ENCODE assay signal across 10 cellular contexts in genomic region chr9:89314955-89315354, GRCh38. TPM values are rescaled to one million over a fixed set of nuclear protein-coding genes. Genes with fewer than 3 reads are reported as not detected.
DNase-seq lines count a peak whose midpoint lies in the region; ATAC-seq, FAIRE-seq and TF ChIP-seq lines count a peak whose summit lies in the region.
"Had no signal": no experiment of that assay in that cellular context is flagged by ENCODE, and none has a peak within 500 bp of the region (broad histone marks: within the 10 kb centered on the region; RNA-seq: fewer than 3 reads in every experiment).

No MANE protein-coding gene starts in this region.

- H4K20me1 ChIP-seq in Loucy (ENCODE audit: insufficient read depth, low read length, poor library complexity, severe bottlenecking) = peaks cover 75% of the 10 kb centered on the region
- peaks cover 4% of the 10 kb centered on the region; the same call in 1 of the 2 replicates for H4K20me1 ChIP-seq in GM12878 (ENCODE audit: control insufficient read depth, insufficient read depth)
- H4K20me1 ChIP-seq in neural progenitor cell (ENCODE audit: low read depth) = peaks cover 58% of the 10 kb centered on the region

- H3K27me3 Mint-ChIP-seq in T-helper 2 cell treated with Interferon-gamma antibody and Interleukin-4, amounts not matched to agents 5 μg/mL and 100 μg/mL, for 36 hours (ENCODE audit: low read depth) = peaks cover 3% of the 10 kb centered on the region
- H3K27me3 Mint-ChIP-seq in neural progenitor cell (ENCODE audit: insufficient read depth, low read depth) = peaks cover 10% of the 10 kb centered on the region

- no peak for TF ChIP-seq RAD21 in GM12878 (IDR thresholded peaks at IDR 0.05; ENCODE audit: insufficient read depth, low read depth, low read length)

- H3K9me3 Mint-ChIP-seq in T-helper 2 cell treated with Interferon-gamma antibody and Interleukin-4, amounts not matched to agents 5 μg/mL and 100 μg/mL, for 36 hours = no peaks in the 10 kb centered on the region
- H3K9me3 Mint-ChIP-seq in neural progenitor cell = no peaks in the 10 kb centered on the region

- no peak for TF ChIP-seq EP300 in GM12878 (IDR thresholded peaks at IDR 0.05; ENCODE audit: borderline replicate concordance in 1 of 2, control insufficient read depth in 1 of 2, low read depth in 2 of 2, low read length in 2 of 2)

- H3K9ac ChIP-seq in Loucy (ENCODE audit: low read depth, low read length, poor library complexity, severe bottlenecking) = peak overlapping the region; percentile 95
- H3K9ac ChIP-seq in GM12878 (ENCODE audit: control insufficient read depth, insufficient read depth, low read length) = peak overlapping the region; percentile 98
- H3K9ac ChIP-seq in neural progenitor cell = peak overlapping the region; percentile 92

- H3K4me3 Mint-ChIP-seq in T-helper 2 cell treated with Interferon-gamma antibody and Interleukin-4, amounts not matched to agents 5 μg/mL and 100 μg/mL, for 36 hours = peak overlapping the region; percentile 96
- peak overlapping the region; percentile 59 for H3K4me3 Mint-ChIP-seq in neural progenitor cell

- SMC1A ChIA-PET in GM12878 (lab: Charles Lee; ENCODE audit: uncharacterized antibody, unreplicated experiment) = interaction anchor here (1.8 kb wide), 1 partner anchor 8 kb away, joined by 8 read pairs; no protein-coding TSS in a partner anchor

- H3K36me3 ChIP-seq in Loucy (ENCODE audit: insufficient read depth, low read length) (peaks cover 56% of the 10 kb centered on the region), GM12878 (ENCODE audit: control insufficient read depth in 2 of 2, insufficient read depth in 2 of 2, low read length in 1 of 2) (peaks cover 2 to 9% of the 10 kb centered on the region in 2 experiments; a peak in 3 of 4 replicates), neural progenitor cell (peaks cover 25% of the 10 kb centered on the region)

- H3K27ac ChIP-seq in GM12878 (ENCODE audit: control insufficient read depth, insufficient read depth) (peak overlapping the region; percentile 9; the same call in 1 of the 2 replicates), neural progenitor cell (peak overlapping the region; percentile 59)

- H2AFZ ChIP-seq in Loucy (ENCODE audit: low read length) (no peak overlapping the region), GM12878 (ENCODE audit: control insufficient read depth, low read depth, low read length) (no peak overlapping the region), neural progenitor cell (replicated peaks) (no peak overlapping the region)

- CTCF ChIA-PET in GM12878 (lab: Yijun Ruan, JAX) = interaction anchor here (1.9 kb wide), 2 partner anchors 24 to 234 kb away, joined by 6 to 7 read pairs; no protein-coding TSS in a partner anchor

- WGBS in GM12878 (ENCODE audit: insufficient coverage, insufficient replicate concordance, low lambda C conversion rate, missing lambda C conversion rate) = 96% methylated on average over 1 of the region's 1 CpG

- no peak for TF ChIP-seq POLR2A in GM12878 (IDR thresholded peaks at IDR 0.05; ENCODE audit: low read depth, low read length)

- peak overlapping the region; percentile 98 for H3K4me3 ChIP-seq in Loucy (ENCODE audit: low read length, poor library complexity, severe bottlenecking)
- peak overlapping the region; percentile 75 for H3K4me3 ChIP-seq in GM12878
- peak overlapping the region; percentile 100 for H3K4me3 ChIP-seq in neural progenitor cell
- H3K4me3 ChIP-seq: spleen had no signal

- RAD21 ChIA-PET in GM12878 (lab: Charles Lee; ENCODE audit: unreplicated experiment) = interaction anchor here (1.6 kb wide), 1 partner anchor 234 kb away, joined by 3 read pairs; no protein-coding TSS in a partner anchor

- in situ Hi-C loops in GM12878 (cut with MboI) = loop anchor here (25.0 kb wide), 1 partner anchor 1753 kb away; no protein-coding TSS in a partner anchor

- H3K9me3 ChIP-seq in Loucy (ENCODE audit: insufficient read depth, low read depth, low read length) (no peaks in the 10 kb centered on the region), GM12878 (replicated peaks; ENCODE audit: control insufficient read depth, insufficient read depth, low read length) (no peaks in the 10 kb centered on the region), neural progenitor cell (ENCODE audit: low read depth) (no peaks in the 10 kb centered on the region)
- H3K9me3 ChIP-seq: spleen had no signal

- H3K4me1 ChIP-seq in Loucy (ENCODE audit: insufficient read depth, low read length, poor library complexity, severe bottlenecking) (peaks cover 62% of the 10 kb centered on the region), GM12878 (ENCODE audit: control insufficient read depth, insufficient read depth, low read length) (peaks cover 8% of the 10 kb centered on the region), neural progenitor cell (peaks cover 44% of the 10 kb centered on the region)

- ATAC-seq in GM12878 (no peak), GM21576 (IDR thresholded peaks at IDR 0.05; ENCODE audit: unreplicated experiment) (no peak), GM21367 (IDR thresholded peaks at IDR 0.05; ENCODE audit: unreplicated experiment) (no peak), HG03460 (IDR thresholded peaks at IDR 0.05; ENCODE audit: unreplicated experiment) (no peak)

- POLR2A ChIA-PET in GM12878 (lab: Charles Lee) = interaction anchor here (0.9 to 1.9 kb wide), 4 partner anchors 10 to 184 kb away, joined by 3 to 6 read pairs (median 4); no protein-coding TSS in a partner anchor

- no peak for FAIRE-seq in GM12878 (lab: Jason Lieb, UNC)

- intact Hi-C loops in GM12878 (cut with micrococcal nuclease; ENCODE audit: unreplicated experiment) = loop anchor here (5.0 to 10.0 kb wide), 4 partner anchors 92 to 1487 kb away; partner anchors contain the start of genes SEMA4D and SYK

- peaks cover 88% of the 10 kb centered on the region for H3K79me2 ChIP-seq in Loucy (ENCODE audit: insufficient read depth, low read length)
- peaks cover 90% of the 10 kb centered on the region for H3K79me2 ChIP-seq in GM12878 (ENCODE audit: control insufficient read depth, insufficient read depth, low read length)
- peaks cover 83% of the 10 kb centered on the region for H3K79me2 ChIP-seq in neural progenitor cell (ENCODE audit: low read depth)

- no peaks in the 10 kb centered on the region for H3K9me2 ChIP-seq in Loucy (replicated peaks; ENCODE audit: low read depth, low read length)

- peaks cover 36% of the 10 kb centered on the region for H3F3A ChIP-seq in Loucy (ENCODE audit: low read depth)
- peaks cover 82% of the 10 kb centered on the region for H3F3A ChIP-seq in neural progenitor cell (ENCODE audit: low read depth)

- no TSS peak for BruUV-seq in GM12878 (replicated peaks; lab: Mats Ljungman, UMichigan)

- no peak for DNase-seq in T-helper 2 cell treated with Interferon-gamma antibody and Interleukin-4, amounts not matched to agents 5 μg/mL and 100 μg/mL, for 36 hours (ENCODE audit: low spot score)
- DNase-seq in T-helper 2 cell = no peak
- DNase-seq in GM12878 (ENCODE audit: low read depth, low spot score) = no peak
- DNase-seq in neural progenitor cell (ENCODE audit: low spot score) = no peak
- DNase-seq: ACHN, spleen had no signal

- H3K4me2 ChIP-seq in Loucy (ENCODE audit: low read depth, low read length, poor library complexity, severe bottlenecking) (peak overlapping the region; percentile 90), GM12878 (ENCODE audit: control insufficient read depth, insufficient read depth) (peak overlapping the region; percentile 89), neural progenitor cell (peak overlapping the region; percentile 80)

- no peak for TF ChIP-seq CTCF in Loucy (conservative IDR thresholded peaks at IDR 0.05; ENCODE audit: low read length)
- TF ChIP-seq CTCF in GM12878 (IDR thresholded peaks at IDR 0.05 in 2 of 3, conservative IDR thresholded peaks at IDR 0.05 in 1 of 3; ENCODE audit: control insufficient read depth in 2 of 3, extremely low read depth in 1 of 3, insufficient read depth in 1 of 3, low read depth in 3 of 3, low read length in 3 of 3) = no peak
- no peak for TF ChIP-seq CTCF in neural progenitor cell (IDR thresholded peaks at IDR 0.05)

- H3K36me3 Mint-ChIP-seq in T-helper 2 cell treated with Interferon-gamma antibody and Interleukin-4, amounts not matched to agents 5 μg/mL and 100 μg/mL, for 36 hours (ENCODE audit: low read depth) = peaks cover 69% of the 10 kb centered on the region
- H3K36me3 Mint-ChIP-seq in neural progenitor cell = peaks cover 9% of the 10 kb centered on the region

- peaks cover 54% of the 10 kb centered on the region for H3K4me1 Mint-ChIP-seq in T-helper 2 cell treated with Interferon-gamma antibody and Interleukin-4, amounts not matched to agents 5 μg/mL and 100 μg/mL, for 36 hours (ENCODE audit: low read depth)
- H3K4me1 Mint-ChIP-seq in neural progenitor cell = peaks cover 52% of the 10 kb centered on the region

- H3K27me3 ChIP-seq in Loucy (ENCODE audit: insufficient read depth, low read length, poor library complexity, severe bottlenecking) = peaks cover 8% of the 10 kb centered on the region
- no peaks in the 10 kb centered on the region for H3K27me3 ChIP-seq in GM12878 (replicated peaks in 1 of 2; ENCODE audit: control insufficient read depth in 2 of 2, insufficient read depth in 2 of 2, low read length in 1 of 2)
- no peaks in the 10 kb centered on the region for H3K27me3 ChIP-seq in neural progenitor cell
- H3K27me3 ChIP-seq: spleen had no signal

- peak overlapping the region; percentile 53 for H3K27ac Mint-ChIP-seq in T-helper 2 cell treated with Interferon-gamma antibody and Interleukin-4, amounts not matched to agents 5 μg/mL and 100 μg/mL, for 36 hours
- H3K27ac Mint-ChIP-seq in neural progenitor cell = no peak overlapping the region

RNA-seq across cellular contexts. Expression of gene SECISBP2, which starts 3.3 kb away (rescaled TPM):
- 321 and 348 TPM in 2 replicates for total RNA-seq in GM12878 (2013; cell fraction: nucleolus; rRNA removed)
- total RNA-seq in GM12878 (2014; rRNA removed) (31.6 and 36.7 TPM in 2 replicates), GM12878 (2014; rRNA removed; fragmentation: Illumina TruSeq; extraction: Trizol) (38.2 and 39.7 TPM in 2 replicates), GM12878 (2021) (24.7 and 32.3 TPM in 2 replicates), neural progenitor cell (ENCODE audit: low replicate concordance) (90.0 and 118 TPM in 2 replicates)
- 20.6 TPM for polyA plus RNA-seq in GM12878 (2011; ENCODE audit: low read depth)
- polyA plus RNA-seq in GM12878 (2011; rRNA removed) (50.5 and 60.7 TPM in 2 replicates), GM12878 (2014; fragmentation: Illumina TruSeq; extraction: Trizol) (48.3 and 67.1 TPM in 2 replicates), GM12878 (2014; fragmentation: Nextera tagmentation; extraction: Ambion mirVana) (1 to 10 TPM; 4.6 to 6.6 TPM), GM12878 (2014; rRNA removed) (31.0 and 36.8 TPM in 2 replicates), GM12878 (2016; fragmentation: Nextera tagmentation; extraction: Ambion mirVana) (10 to 100 TPM; 22.5 to 27.4 TPM)
- polyA plus RNA-seq in GM12878 (2011; cell fraction: cytosol; rRNA removed) = 24.4 and 28.6 TPM in 2 replicates
- 145 and 161 TPM in 2 replicates for polyA plus RNA-seq in GM12878 (2011; cell fraction: nucleus; rRNA removed)
- polyA plus RNA-seq in GM12878 (2012) = 25.4 and 30.0 TPM in 2 replicates
- 34.5 and 34.8 TPM in 2 replicates for polyA minus RNA-seq in GM12878 (2011; rRNA and poly(A)+ RNA removed)
- polyA minus RNA-seq in GM12878 (2011; cell fraction: cytosol; rRNA and poly(A)+ RNA removed) = 8.3 and 12.6 TPM in 2 replicates
- polyA minus RNA-seq in GM12878 (2011; cell fraction: nucleus; rRNA and poly(A)+ RNA removed) = 43.3 and 71.2 TPM in 2 replicates

RNA-seq across cellular contexts. Expression of gene CKS2, which starts 4.0 kb away (rescaled TPM):
- 12.2 and 17.4 TPM in 2 replicates for total RNA-seq in GM12878 (2013; cell fraction: nucleolus; rRNA removed)
- total RNA-seq in GM12878 (2014; rRNA removed) (197 and 220 TPM in 2 replicates), GM12878 (2014; rRNA removed; fragmentation: Illumina TruSeq; extraction: Trizol) (362 and 378 TPM in 2 replicates), GM12878 (2021) (172 and 182 TPM in 2 replicates), neural progenitor cell (ENCODE audit: low replicate concordance) (693 and 741 TPM in 2 replicates)
- polyA plus RNA-seq in GM12878 (2011; ENCODE audit: low read depth) = 227 TPM
- polyA plus RNA-seq in GM12878 (2011; rRNA removed) (628 and 736 TPM in 2 replicates), GM12878 (2014; fragmentation: Illumina TruSeq; extraction: Trizol) (287 and 324 TPM in 2 replicates), GM12878 (2014; fragmentation: Nextera tagmentation; extraction: Ambion mirVana) (1,000 to 10,000 TPM in 1 of 2 experiments, 100 to 1,000 TPM in 1; 781 to 1,251 TPM), GM12878 (2014; rRNA removed) (215 and 315 TPM in 2 replicates), GM12878 (2016; fragmentation: Nextera tagmentation; extraction: Ambion mirVana) (100 to 1,000 TPM; 904 to 916 TPM)
- polyA plus RNA-seq in GM12878 (2011; cell fraction: cytosol; rRNA removed) = 532 and 778 TPM in 2 replicates
- 283 and 317 TPM in 2 replicates for polyA plus RNA-seq in GM12878 (2011; cell fraction: nucleus; rRNA removed)
- polyA plus RNA-seq in GM12878 (2012) = 258 and 269 TPM in 2 replicates
- polyA minus RNA-seq in GM12878 (2011; rRNA and poly(A)+ RNA removed) = 241 and 311 TPM in 2 replicates
- 88.6 and 92.8 TPM in 2 replicates for polyA minus RNA-seq in GM12878 (2011; cell fraction: cytosol; rRNA and poly(A)+ RNA removed)
- 23.5 and 28.1 TPM in 2 replicates for polyA minus RNA-seq in GM12878 (2011; cell fraction: nucleus; rRNA and poly(A)+ RNA removed)
